In the genomic region with DNA sequence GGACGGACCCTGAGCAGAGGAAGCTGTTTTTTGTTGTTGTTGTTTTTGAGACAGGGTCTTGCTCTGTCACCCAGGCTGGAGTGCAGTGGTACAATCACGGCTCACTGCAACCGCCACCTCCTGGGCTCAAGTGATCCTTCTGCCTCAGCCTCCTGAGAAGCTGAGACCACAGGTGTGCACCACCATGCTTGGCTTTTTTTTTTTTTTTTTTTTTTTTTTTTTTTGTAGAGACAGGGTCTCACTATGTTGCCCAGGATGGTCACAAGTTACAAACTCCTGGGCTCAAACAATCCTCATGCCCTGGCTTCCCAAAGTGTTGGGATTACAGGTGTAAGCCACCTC, we compare ENCODE assay signal across 8 cellular contexts. TPM values are rescaled to one million over a fixed set of nuclear protein-coding genes. Genes with fewer than 3 reads are reported as not detected.
DNase-seq lines count a peak whose midpoint lies in the region; ATAC-seq and TF ChIP-seq lines count a peak whose summit lies in the region.
"Not testable (repeated sequence)": the region's sequence is repeated elsewhere in the genome, so short reads cannot be mapped to it uniquely, and the experiment has no call there.

No MANE protein-coding gene starts in this region.

- H3K4me3 ChIP-seq in GM23338; dorsolateral prefrontal cortex; heart right ventricle; lower lobe of right lung; sigmoid colon; subcutaneous abdominal adipose tissue (ENCODE audit: low read depth in 1 of 5, low read length in 5 of 5); uterus: not testable (repeated sequence)

- not testable (repeated sequence) for H3K4me3 Mint-ChIP-seq in GM23338; activated naive CD4-positive, alpha-beta T cell treated with anti-CD3 and anti-CD28 coated beads, Interleukin-2, amount 50 U/mL, for 24 hours

- not testable (repeated sequence) for H3K9me3 Mint-ChIP-seq in GM23338; activated naive CD4-positive, alpha-beta T cell treated with anti-CD3 and anti-CD28 coated beads, Interleukin-2, amount 50 U/mL, for 24 hours

- not testable (repeated sequence) for H3K9me3 ChIP-seq in heart right ventricle; lower lobe of right lung; sigmoid colon; subcutaneous abdominal adipose tissue (ENCODE audit: control insufficient read depth in 5 of 5, low read length in 5 of 5); uterus

- intact Hi-C loops in dorsolateral prefrontal cortex (cut with DNase I); heart right ventricle (cut with DNase I); lower lobe of right lung (cut with DNase I); sigmoid colon (cut with DNase I); uterus (cut with DNase I; ENCODE audit: low total_unique reads): not testable (repeated sequence)

- ATAC-seq in GM23338, heart right ventricle, lower lobe of right lung: not testable (repeated sequence)

- not testable (repeated sequence) for H3K4me2 ChIP-seq in GM23338

- H3K36me3 Mint-ChIP-seq in GM23338 (ENCODE audit: low read depth) = peaks cover 23% of the 10 kb centered on the region
- not testable (repeated sequence) for H3K36me3 Mint-ChIP-seq in activated naive CD4-positive, alpha-beta T cell treated with anti-CD3 and anti-CD28 coated beads, Interleukin-2, amount 50 U/mL, for 24 hours

- H2AFZ ChIP-seq in GM23338 = not testable (repeated sequence)

- not testable (repeated sequence) for TF ChIP-seq CTCF in GM23338 (conservative IDR thresholded peaks at IDR 0.05; ENCODE audit: low read depth in 2 of 2); dorsolateral prefrontal cortex (IDR thresholded peaks at IDR 0.05 in 54 of 56, conservative IDR thresholded peaks at IDR 0.05 in 2 of 56; ENCODE audit: low read depth in 1 of 56, partially characterized antibody in 56 of 56); heart right ventricle (IDR thresholded peaks at IDR 0.05); lower lobe of right lung (IDR thresholded peaks at IDR 0.05); sigmoid colon (IDR thresholded peaks at IDR 0.05); uterus (IDR thresholded peaks at IDR 0.05)

- not testable (repeated sequence) for H3K27ac Mint-ChIP-seq in GM23338
- H3K27ac Mint-ChIP-seq in activated naive CD4-positive, alpha-beta T cell treated with anti-CD3 and anti-CD28 coated beads, Interleukin-2, amount 50 U/mL, for 24 hours = peak overlapping the region; percentile 62

- H3K27me3 ChIP-seq in GM23338 (ENCODE audit: insufficient read depth); dorsolateral prefrontal cortex; heart right ventricle; lower lobe of right lung (ENCODE audit: low read depth); sigmoid colon; subcutaneous abdominal adipose tissue (ENCODE audit: control insufficient read depth in 5 of 5, insufficient read depth in 4 of 5, low read length in 5 of 5); uterus: not testable (repeated sequence)

- H3K79me2 ChIP-seq in GM23338 (replicated peaks; ENCODE audit: insufficient read depth) = not testable (repeated sequence)

- peaks cover 11% of the 10 kb centered on the region for H3K4me1 Mint-ChIP-seq in GM23338
- H3K4me1 Mint-ChIP-seq in activated naive CD4-positive, alpha-beta T cell treated with anti-CD3 and anti-CD28 coated beads, Interleukin-2, amount 50 U/mL, for 24 hours = not testable (repeated sequence)

- not testable (repeated sequence) for TF ChIP-seq POLR2A in sigmoid colon (IDR thresholded peaks at IDR 0.05); uterus (IDR thresholded peaks at IDR 0.05)

- not testable (repeated sequence) for TF ChIP-seq EP300 in sigmoid colon (IDR thresholded peaks at IDR 0.05)

- H3K4me1 ChIP-seq in GM23338 (ENCODE audit: insufficient read depth) = not testable (repeated sequence)
- peaks cover 18 to 72% (median 63%) of the 10 kb centered on the region in 9 donors for H3K4me1 ChIP-seq in heart right ventricle
- peaks cover 59% of the 10 kb centered on the region for H3K4me1 ChIP-seq in lower lobe of right lung
- H3K4me1 ChIP-seq in sigmoid colon = peaks cover 5 to 68% (median 39%) of the 10 kb centered on the region in 4 donors
- H3K4me1 ChIP-seq in subcutaneous abdominal adipose tissue (ENCODE audit: control insufficient read depth in 5 of 5, insufficient read depth in 5 of 5, low read length in 5 of 5) = peaks cover 27 to 57% (median 50%) of the 10 kb centered on the region in 5 donors
- peaks cover 0 to 14% of the 10 kb centered on the region in 2 donors for H3K4me1 ChIP-seq in uterus

- H3K9me2 ChIP-seq in GM23338 (ENCODE audit: insufficient read depth) = not testable (repeated sequence)

- peaks cover 19% of the 10 kb centered on the region for H3K27me3 Mint-ChIP-seq in GM23338 (ENCODE audit: insufficient read depth, low read depth, poor library complexity)
- H3K27me3 Mint-ChIP-seq in activated naive CD4-positive, alpha-beta T cell treated with anti-CD3 and anti-CD28 coated beads, Interleukin-2, amount 50 U/mL, for 24 hours = not testable (repeated sequence)

- H3K27ac ChIP-seq in GM23338 (ENCODE audit: low read depth) (0 out of 2 replicates have a peak overlapping the region, but pooled peaks have one; percentile 39), dorsolateral prefrontal cortex (peak overlapping the region in 49 of 59 donors; percentile 2 to 81 (median 54)), heart right ventricle (peak overlapping the region; percentile 42 to 86 (median 72)), lower lobe of right lung (peak overlapping the region; percentile 75), sigmoid colon (peak overlapping the region; percentile 37 to 69 (median 58)), subcutaneous abdominal adipose tissue (ENCODE audit: low read depth, low read length) (peak overlapping the region; percentile 80), uterus (peak overlapping the region; percentile 9 to 15)

- WGBS in heart right ventricle, 2 donors = 78 to 84% methylated on average over 3 of the region's 3 CpGs
- 77 to 87% methylated on average over 3 of the region's 3 CpGs for WGBS in sigmoid colon, 2 donors

- H3K36me3 ChIP-seq in GM23338 (ENCODE audit: insufficient read depth); uterus: not testable (repeated sequence)
- H3K36me3 ChIP-seq in heart right ventricle (peaks cover 0 to 72% (median 24%) of the 10 kb centered on the region in 9 donors), lower lobe of right lung (peaks cover 59% of the 10 kb centered on the region), sigmoid colon (peaks cover 11 to 46% (median 25%) of the 10 kb centered on the region in 4 donors), subcutaneous abdominal adipose tissue (ENCODE audit: control insufficient read depth in 5 of 5, insufficient read depth in 5 of 5, low read length in 5 of 5) (peaks cover 0 to 48% (median 29%) of the 10 kb centered on the region in 5 donors)

- not testable (repeated sequence) for H4K20me1 ChIP-seq in GM23338 (replicated peaks; ENCODE audit: insufficient read depth)

- not testable (repeated sequence) for H3F3A ChIP-seq in GM23338 (replicated peaks; ENCODE audit: low read depth)

- H3K9ac ChIP-seq in subcutaneous abdominal adipose tissue (ENCODE audit: low read length in 5 of 5) = peak overlapping the region in 1 of 5 donors; percentile 51

- DNase-seq in GM23338 (ENCODE audit: low spot score); dorsolateral prefrontal cortex; heart right ventricle; lower lobe of right lung; sigmoid colon; uterus: not testable (repeated sequence)

RNA-seq across cellular contexts. Expression of gene AVIL, which starts 0.6 kb away (rescaled TPM):
- 0.12 and 0.17 TPM in 2 replicates for total RNA-seq in GM23338 (2014; rRNA removed; shearing (Covaris generic))
- polyA plus RNA-seq in GM23338 (2016; fragmentation: Nextera tagmentation; extraction: Ambion mirVana) (0.59 and 1.3 TPM in 2 replicates), heart right ventricle (1 to 10 TPM; 1.3 to 8.4 TPM), sigmoid colon (10 to 100 TPM in 1 of 3 donors, 1 to 10 TPM in 2; 6.2 to 11.4 (median 8.3) TPM)
- total RNA-seq in dorsolateral prefrontal cortex (10 to 100 TPM in 35 of 120 experiments, 1 to 10 TPM in 85; 2.1 to 25.8 (median 7.4) TPM), heart right ventricle (1 to 10 TPM in 9 of 10 donors, under 1 TPM in 1; 1.00 to 2.9 (median 1.7) TPM), lower lobe of right lung (10.8 TPM), sigmoid colon (10 to 100 TPM in 1 of 4 donors, 1 to 10 TPM in 3; 2.1 to 12.2 (median 5.1) TPM), uterus (10 to 100 TPM in 1 of 4 donors, 1 to 10 TPM in 2, not detected in 1; 4.4 to 21.8 (median 5.1) TPM)

RNA-seq across cellular contexts. Expression of gene CTDSP2, which starts 28.6 kb away (rescaled TPM):
- 66.3 and 81.9 TPM in 2 replicates for total RNA-seq in GM23338 (2014; rRNA removed; shearing (Covaris generic))
- polyA plus RNA-seq in GM23338 (2016; fragmentation: Nextera tagmentation; extraction: Ambion mirVana) = 20.8 and 22.8 TPM in 2 replicates
- 100 to 1,000 TPM in 102 of 120 experiments, 10 to 100 TPM in 18; 77.9 to 209 (median 117) TPM for total RNA-seq in dorsolateral prefrontal cortex
- 100 to 1,000 TPM in 2 of 10 donors, 10 to 100 TPM in 8; 76.4 to 138 (median 86.3) TPM for total RNA-seq in heart right ventricle
- 10 to 100 TPM; 31.2 to 31.7 TPM for polyA plus RNA-seq in heart right ventricle
- total RNA-seq in lower lobe of right lung = 220 TPM
- total RNA-seq in sigmoid colon = 100 to 1,000 TPM; 121 to 183 (median 135) TPM
- polyA plus RNA-seq in sigmoid colon = 100 to 1,000 TPM in 2 of 3 donors, 10 to 100 TPM in 1; 85.3 to 122 (median 105) TPM
- 100 to 1,000 TPM in 2 of 4 donors, 10 to 100 TPM in 2; 66.2 to 212 (median 90.9) TPM for total RNA-seq in uterus

RNA-seq across cellular contexts. Expression of gene TSFM, which starts 35.4 kb away (rescaled TPM):
- 29.5 and 30.9 TPM in 2 replicates for total RNA-seq in GM23338 (2014; rRNA removed; shearing (Covaris generic))
- 41.7 and 43.1 TPM in 2 replicates for polyA plus RNA-seq in GM23338 (2016; fragmentation: Nextera tagmentation; extraction: Ambion mirVana)
- total RNA-seq in dorsolateral prefrontal cortex = 10 to 100 TPM; 21.9 to 57.1 (median 35.3) TPM
- 10 to 100 TPM; 41.2 to 70.6 (median 52.6) TPM for total RNA-seq in heart right ventricle
- 10 to 100 TPM; 22.9 to 58.0 TPM for polyA plus RNA-seq in heart right ventricle
- 22.6 TPM for total RNA-seq in lower lobe of right lung
- total RNA-seq in sigmoid colon = 10 to 100 TPM in 3 of 4 donors, 1 to 10 TPM in 1; 8.0 to 29.6 (median 25.3) TPM
- 10 to 100 TPM; 36.0 to 49.3 (median 47.9) TPM for polyA plus RNA-seq in sigmoid colon
- 10 to 100 TPM in 3 of 4 donors, 1 to 10 TPM in 1; 8.2 to 22.3 (median 16.7) TPM for total RNA-seq in uterus

RNA-seq across cellular contexts. Expression of gene EEF1AKMT3, which starts 45.5 kb away (rescaled TPM):
- total RNA-seq in GM23338 (2014; rRNA removed; shearing (Covaris generic)) = 3.0 and 5.3 TPM in 2 replicates
- polyA plus RNA-seq in GM23338 (2016; fragmentation: Nextera tagmentation; extraction: Ambion mirVana) (1.3 and 1.7 TPM in 2 replicates), heart right ventricle (1 to 10 TPM; 1.1 to 1.2 TPM), sigmoid colon (1 to 10 TPM; 1.6 to 8.4 (median 2.5) TPM)
- total RNA-seq in dorsolateral prefrontal cortex (10 to 100 TPM in 2 of 120 experiments, 1 to 10 TPM in 118; 1.4 to 11.0 (median 4.1) TPM), heart right ventricle (1 to 10 TPM; 1.1 to 2.6 (median 1.6) TPM), lower lobe of right lung (6.8 TPM), sigmoid colon (10 to 100 TPM in 2 of 4 donors, 1 to 10 TPM in 2; 9.0 to 11.9 (median 10.6) TPM), uterus (10 to 100 TPM in 2 of 4 donors, 1 to 10 TPM in 2; 2.3 to 15.5 (median 11.5) TPM)

RNA-seq across cellular contexts. Expression of gene METTL1, which starts 46.1 kb away (rescaled TPM):
- 12.2 and 18.9 TPM in 2 replicates for total RNA-seq in GM23338 (2014; rRNA removed; shearing (Covaris generic))
- polyA plus RNA-seq in GM23338 (2016; fragmentation: Nextera tagmentation; extraction: Ambion mirVana) (39.5 and 47.0 TPM in 2 replicates), heart right ventricle (10 to 100 TPM; 10.9 to 29.4 TPM), sigmoid colon (10 to 100 TPM in 2 of 3 donors, 1 to 10 TPM in 1; 7.6 to 16.7 (median 10.2) TPM)
- total RNA-seq in dorsolateral prefrontal cortex (10 to 100 TPM in 36 of 120 experiments, 1 to 10 TPM in 84; 1.8 to 17.4 (median 8.3) TPM), heart right ventricle (10 to 100 TPM in 2 of 10 donors, 1 to 10 TPM in 8; 5.6 to 15.0 (median 7.9) TPM), lower lobe of right lung (14.4 TPM), sigmoid colon (10 to 100 TPM in 1 of 4 donors, 1 to 10 TPM in 3; 3.8 to 12.2 (median 7.4) TPM), uterus (10 to 100 TPM in 3 of 4 donors, 1 to 10 TPM in 1; 5.1 to 22.4 (median 18.0) TPM)

Comparison
In these comparisons a context has a peak if more than half of its experiments do, and no peak if none do; other contexts are left out.
1. H3K27ac ChIP-seq: peak in every context shown above with its lines; median percentile 80 in subcutaneous abdominal adipose tissue; 75 in lower lobe of right lung; 72 in heart right ventricle; 58 in sigmoid colon; 54 in dorsolateral prefrontal cortex; 39 in GM23338; 12 in uterus.